Comparison of ENCODE assay signal across 1 cellular context in genomic region chr14:59208224-59208814, GRCh38.
TF ChIP-seq lines count a peak whose summit lies in the region.

No MANE protein-coding gene starts in this region.

TF ChIP-seq in SK-N-SH, 30 proteins besides CTCF, POLR2A, EP300 and RAD21 (continued from another document):
- TF ChIP-seq, protein P1, sequence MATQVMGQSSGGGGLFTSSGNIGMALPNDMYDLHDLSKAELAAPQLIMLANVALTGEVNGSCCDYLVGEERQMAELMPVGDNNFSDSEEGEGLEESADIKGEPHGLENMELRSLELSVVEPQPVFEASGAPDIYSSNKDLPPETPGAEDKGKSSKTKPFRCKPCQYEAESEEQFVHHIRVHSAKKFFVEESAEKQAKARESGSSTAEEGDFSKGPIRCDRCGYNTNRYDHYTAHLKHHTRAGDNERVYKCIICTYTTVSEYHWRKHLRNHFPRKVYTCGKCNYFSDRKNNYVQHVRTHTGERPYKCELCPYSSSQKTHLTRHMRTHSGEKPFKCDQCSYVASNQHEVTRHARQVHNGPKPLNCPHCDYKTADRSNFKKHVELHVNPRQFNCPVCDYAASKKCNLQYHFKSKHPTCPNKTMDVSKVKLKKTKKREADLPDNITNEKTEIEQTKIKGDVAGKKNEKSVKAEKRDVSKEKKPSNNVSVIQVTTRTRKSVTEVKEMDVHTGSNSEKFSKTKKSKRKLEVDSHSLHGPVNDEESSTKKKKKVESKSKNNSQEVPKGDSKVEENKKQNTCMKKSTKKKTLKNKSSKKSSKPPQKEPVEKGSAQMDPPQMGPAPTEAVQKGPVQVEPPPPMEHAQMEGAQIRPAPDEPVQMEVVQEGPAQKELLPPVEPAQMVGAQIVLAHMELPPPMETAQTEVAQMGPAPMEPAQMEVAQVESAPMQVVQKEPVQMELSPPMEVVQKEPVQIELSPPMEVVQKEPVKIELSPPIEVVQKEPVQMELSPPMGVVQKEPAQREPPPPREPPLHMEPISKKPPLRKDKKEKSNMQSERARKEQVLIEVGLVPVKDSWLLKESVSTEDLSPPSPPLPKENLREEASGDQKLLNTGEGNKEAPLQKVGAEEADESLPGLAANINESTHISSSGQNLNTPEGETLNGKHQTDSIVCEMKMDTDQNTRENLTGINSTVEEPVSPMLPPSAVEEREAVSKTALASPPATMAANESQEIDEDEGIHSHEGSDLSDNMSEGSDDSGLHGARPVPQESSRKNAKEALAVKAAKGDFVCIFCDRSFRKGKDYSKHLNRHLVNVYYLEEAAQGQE (IDR thresholded peaks at IDR 0.05; ENCODE audit: low read depth, low read length) = no peak
